8 cellular contexts compared by ENCODE assay signal in the genomic region with DNA sequence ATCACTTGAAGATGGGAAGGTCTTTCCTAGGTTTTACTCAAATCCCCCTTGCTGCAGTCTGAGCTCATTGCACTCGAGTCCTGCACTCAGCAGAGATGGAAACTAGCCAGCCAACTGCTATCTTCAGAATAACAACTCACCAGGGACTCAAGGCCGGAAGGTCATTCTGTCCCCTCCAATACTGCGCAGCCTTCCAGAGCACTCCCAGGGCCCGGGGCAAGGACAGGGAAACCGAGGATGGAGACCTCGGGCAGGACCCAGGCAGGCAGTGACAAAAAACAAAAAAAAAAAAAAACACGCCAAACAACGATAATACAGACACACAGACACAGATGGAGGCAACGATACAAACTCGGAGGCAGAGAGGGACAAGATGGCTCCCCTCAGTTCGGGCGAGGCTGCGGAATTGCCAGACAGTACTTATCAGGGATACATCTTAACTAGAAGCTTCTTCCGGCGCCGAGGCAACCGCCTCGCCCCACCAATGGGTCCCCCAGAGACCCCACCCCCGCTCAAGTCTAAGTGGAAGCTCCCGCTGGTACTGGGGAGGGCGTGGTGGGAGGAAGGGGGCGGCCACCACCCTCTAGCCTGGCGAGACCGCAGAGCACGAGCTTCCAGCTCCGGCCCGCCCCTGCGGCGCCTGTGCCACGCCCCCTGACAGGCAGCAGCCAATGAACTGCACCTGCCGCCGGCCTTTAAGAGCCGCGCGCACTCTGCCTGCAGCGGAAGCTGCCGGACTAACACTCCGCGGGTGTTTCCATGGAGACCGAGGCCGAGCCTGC. TPM values are rescaled to one million over a fixed set of nuclear protein-coding genes. Genes with fewer than 3 reads are reported as not detected.
DNase-seq lines count a peak whose midpoint lies in the region; ATAC-seq and TF ChIP-seq lines count a peak whose summit lies in the region.

No MANE protein-coding gene starts in this region.

- H3T11ph ChIP-seq in H9 (ENCODE audit: low read length): no peak overlapping the region

- H4K20me1 ChIP-seq in H9 (ENCODE audit: control insufficient read depth, insufficient read depth, insufficient read length) (no peaks in the 10 kb centered on the region), neural cell (ENCODE audit: insufficient read depth) (no peaks in the 10 kb centered on the region)

- H3K36me3 ChIP-seq in neural cell (ENCODE audit: insufficient read depth, low read length): no peaks in the 10 kb centered on the region

- peak overlapping the region; percentile 98 to 100 (median 99) for H3K27ac Mint-ChIP-seq in H9
- peak overlapping the region; percentile 91 to 96 for H3K27ac Mint-ChIP-seq in stimulated activated naive CD8-positive, alpha-beta T cell treated with anti-CD3 and anti-CD28 coated beads, Interleukin-15, amount 100 ng/mL, for 72 hours

- no peaks in the 10 kb centered on the region for H3K9me3 Mint-ChIP-seq in H9
- no peaks in the 10 kb centered on the region for H3K9me3 Mint-ChIP-seq in stimulated activated naive CD8-positive, alpha-beta T cell treated with anti-CD3 and anti-CD28 coated beads, Interleukin-15, amount 100 ng/mL, for 72 hours

- H3K27me3 Mint-ChIP-seq in H9 (ENCODE audit: low read depth): peaks cover 35% of the 10 kb centered on the region
- H3K27me3 Mint-ChIP-seq in stimulated activated naive CD8-positive, alpha-beta T cell treated with anti-CD3 and anti-CD28 coated beads, Interleukin-15, amount 100 ng/mL, for 72 hours: peaks cover 17% of the 10 kb centered on the region

- peaks cover 13% of the 10 kb centered on the region for H3K23me2 ChIP-seq in H9 (ENCODE audit: insufficient read length, low read depth, low read length, poor library complexity, severe bottlenecking)

- H3K27ac ChIP-seq in H9 (ENCODE audit: insufficient read length, low read depth, low read length): peak overlapping the region; percentile 6
- peak overlapping the region; percentile 100 for H3K27ac ChIP-seq in neural cell (ENCODE audit: low read length)

- peak; percentile 97 for ATAC-seq in stimulated activated naive CD8-positive, alpha-beta T cell treated with anti-CD3 and anti-CD28 coated beads, Interleukin-15, amount 100 ng/mL, for 72 hours

- peak; percentile 57 for TF ChIP-seq POLR2A in Raji (IDR thresholded peaks at IDR 0.05; ENCODE audit: insufficient read depth, low read depth, low read length)

- no peak overlapping the region for H2BK120ac ChIP-seq in H9 (ENCODE audit: low read depth, low read length, poor library complexity, severe bottlenecking)

- H3K4me2 ChIP-seq in H9 (ENCODE audit: insufficient read depth, insufficient read length, low read length) (peak overlapping the region; percentile 66), neural cell (ENCODE audit: low read length) (peak overlapping the region; percentile 94)

- no peaks in the 10 kb centered on the region for H3K9me3 ChIP-seq in H9 (ENCODE audit: control insufficient read depth, low read depth, low read length)
- H3K9me3 ChIP-seq in neural cell (ENCODE audit: low read length): no peaks in the 10 kb centered on the region

- no peak overlapping the region for H3K56ac ChIP-seq in H9 (ENCODE audit: insufficient read length, low read depth, low read length)

- H4K91ac ChIP-seq in H9 (ENCODE audit: insufficient read length, low read depth, low read length): no peak overlapping the region

- H3K79me1 ChIP-seq in H9 (ENCODE audit: insufficient read depth, low read depth, low read length, poor library complexity, severe bottlenecking): no peaks in the 10 kb centered on the region

- TF ChIP-seq RAD21 in neural cell (conservative IDR thresholded peaks at IDR 0.05): no peak

- H2BK20ac ChIP-seq in H9 (ENCODE audit: low read depth, low read length, poor library complexity, severe bottlenecking): no peak overlapping the region

- no peaks in the 10 kb centered on the region for H3K36me3 Mint-ChIP-seq in H9 (ENCODE audit: insufficient read depth in 1 of 3, low read depth in 3 of 3)

- no peak overlapping the region for H4K5ac ChIP-seq in H9 (ENCODE audit: insufficient read length, low read depth, low read length)

- peak; percentile 64 for TF ChIP-seq EP300 in neural cell (conservative IDR thresholded peaks at IDR 0.05; ENCODE audit: poor library complexity, severe bottlenecking)

- no peak overlapping the region for H2AK5ac ChIP-seq in H9 (ENCODE audit: insufficient read length, low read length)

- no peak overlapping the region for H2BK12ac ChIP-seq in H9 (ENCODE audit: insufficient read length, low read depth, low read length)

- TF ChIP-seq CTCF in H9 (conservative IDR thresholded peaks at IDR 0.05) (peak; percentile 54), fibroblast of villous mesenchyme (IDR thresholded peaks at IDR 0.05; ENCODE audit: insufficient read depth, low read depth, low read length) (peak; percentile 44), neural cell (IDR thresholded peaks at IDR 0.05; ENCODE audit: poor library complexity, severe bottlenecking) (peak; percentile 49)

- H3F3A ChIP-seq in neural cell (ENCODE audit: insufficient read depth, low read length, poor library complexity, severe bottlenecking): peaks cover 13% of the 10 kb centered on the region

- H3K4me1 ChIP-seq in H9 (ENCODE audit: insufficient read depth, low read length): no peaks in the 10 kb centered on the region

- H2AFZ ChIP-seq in H9 (ENCODE audit: low read length) (no peak overlapping the region), neural cell (ENCODE audit: low read depth, low read length) (peak overlapping the region; percentile 82)

- peaks cover 12% of the 10 kb centered on the region; the same call in 1 of the 2 replicates for H3K27me3 ChIP-seq in H9 (ENCODE audit: insufficient read depth, low read length)
- H3K27me3 ChIP-seq in neural cell (ENCODE audit: insufficient read depth, low read depth, low read length): no peaks in the 10 kb centered on the region

- H3K9me2 ChIP-seq in neural cell (ENCODE audit: insufficient read depth, low read length): no peaks in the 10 kb centered on the region

- H3K4me1 Mint-ChIP-seq in H9: peaks cover 16 to 43% of the 10 kb centered on the region in 2 experiments
- H3K4me1 Mint-ChIP-seq in stimulated activated naive CD8-positive, alpha-beta T cell treated with anti-CD3 and anti-CD28 coated beads, Interleukin-15, amount 100 ng/mL, for 72 hours: peaks cover 36% of the 10 kb centered on the region

- no peak overlapping the region for H3K4ac ChIP-seq in H9 (ENCODE audit: low read depth, low read length)

- H3K4me3 ChIP-seq in fibroblast of villous mesenchyme (ENCODE audit: low read depth, low read length) (peak overlapping the region; percentile 67), neural cell (ENCODE audit: low read length) (peak overlapping the region; percentile 84)

- WGBS in H9 (ENCODE audit: extremely low coverage, insufficient read length, low lambda C conversion rate): no CpG with 5 or more reads among the region's 41 CpGs

- H3K9ac ChIP-seq in H9 (ENCODE audit: extremely low read depth, insufficient read length, low read length) (peak overlapping the region; percentile 9), neural cell (ENCODE audit: low read length) (peak overlapping the region; percentile 92)

- H3K79me2 ChIP-seq in H9 (ENCODE audit: insufficient read depth, low read length): no peaks in the 10 kb centered on the region
- H3K79me2 ChIP-seq in neural cell (replicated peaks; ENCODE audit: insufficient read depth, low read length): peaks cover 26% of the 10 kb centered on the region

- in situ Hi-C loops in G401 (cut with HindIII; ENCODE audit: low sequenced_read_pairs): no loop called here

- no peak overlapping the region for H3K23ac ChIP-seq in H9 (ENCODE audit: insufficient read length, low read depth, low read length)

- no peak overlapping the region for H2BK5ac ChIP-seq in H9 (ENCODE audit: insufficient read length, low read length)

- H2BK15ac ChIP-seq in H9 (ENCODE audit: low read depth, low read length): no peak overlapping the region

- no peak overlapping the region for H4K8ac ChIP-seq in H9 (replicated peaks; ENCODE audit: insufficient read length, low read depth, low read length)

- DNase-seq in G401 (ENCODE audit: low spot score) (peak; percentile 99), H9 (peak; percentile 100), M059J (ENCODE audit: low read depth) (peak; percentile 98), fibroblast of villous mesenchyme (ENCODE audit: low read depth) (peak; percentile 99)
- peak; percentile 98 for DNase-seq in activated effector memory CD4-positive, alpha-beta T cell treated with anti-CD3 and anti-CD28 coated beads, Interleukin-2, amount 50 U/mL, for 16 hours
- peak; percentile 95 to 98 for DNase-seq in stimulated activated naive CD8-positive, alpha-beta T cell treated with anti-CD3 and anti-CD28 coated beads, Interleukin-15, amount 100 ng/mL, for 72 hours

- H3K14ac ChIP-seq in H9 (ENCODE audit: insufficient read depth, low read length): peak overlapping the region; percentile 10; the same call in 1 of the 2 replicates

- peak overlapping the region; percentile 12 for H3K18ac ChIP-seq in H9 (ENCODE audit: insufficient read length, low read depth, low read length)

- peak overlapping the region; percentile 75 to 93 for H3K4me3 Mint-ChIP-seq in H9
- H3K4me3 Mint-ChIP-seq in stimulated activated naive CD8-positive, alpha-beta T cell treated with anti-CD3 and anti-CD28 coated beads, Interleukin-15, amount 100 ng/mL, for 72 hours: peak overlapping the region; percentile 90 to 93

TF ChIP-seq in neural cell, 6 proteins besides CTCF, POLR2A, EP300 and RAD21 (continues in another document):
- TF ChIP-seq POLR2AphosphoS5 (IDR thresholded peaks at IDR 0.05): peak; percentile 93
- TF ChIP-seq EZH2 (IDR thresholded peaks at IDR 0.05; ENCODE audit: borderline replicate concordance, insufficient read depth, low read length, poor library complexity, severe bottlenecking): no peak
- peak; percentile 34 for TF ChIP-seq SMC3 (conservative IDR thresholded peaks at IDR 0.05; ENCODE audit: poor library complexity)

RNA-seq across cellular contexts. Expression of a gene that starts 7.0 kb away (rescaled TPM):
- total RNA-seq in G401 (2014; rRNA removed; shearing (Covaris generic)): 10.0 and 16.4 TPM in 2 replicates
- 2.5 TPM in 2 replicates for total RNA-seq in H9 (2021)
- total RNA-seq in M059J (2014; rRNA removed; shearing (Covaris generic)): 1.7 and 3.8 TPM in 2 replicates
- 60.9 and 65.7 TPM in 2 replicates for total RNA-seq in fibroblast of villous mesenchyme
- polyA plus RNA-seq in neural cell: 3.4 and 5.1 TPM in 2 replicates
- polyA minus RNA-seq in neural cell: 39.2 and 46.9 TPM in 2 replicates

RNA-seq across cellular contexts. Expression of a gene that starts 17.5 kb away (rescaled TPM):
- 79.1 and 84.7 TPM in 2 replicates for total RNA-seq in G401 (2014; rRNA removed; shearing (Covaris generic))
- 74.5 and 81.5 TPM in 2 replicates for total RNA-seq in H9 (2021)
- 31.0 and 40.6 TPM in 2 replicates for total RNA-seq in M059J (2014; rRNA removed; shearing (Covaris generic))
- total RNA-seq in fibroblast of villous mesenchyme: 83.4 and 94.1 TPM in 2 replicates
- 98.7 and 114 TPM in 2 replicates for polyA plus RNA-seq in neural cell
- polyA minus RNA-seq in neural cell: 331 and 336 TPM in 2 replicates

Comparison
In these comparisons a context has a peak if more than half of its experiments do, and no peak if none do; other contexts are left out.
1. Peak in every context shown above with its lines: DNase-seq, ATAC-seq, H3K4me3 ChIP-seq and H3K27ac ChIP-seq.